27 cellular contexts compared by ENCODE assay signal in the genomic region with DNA sequence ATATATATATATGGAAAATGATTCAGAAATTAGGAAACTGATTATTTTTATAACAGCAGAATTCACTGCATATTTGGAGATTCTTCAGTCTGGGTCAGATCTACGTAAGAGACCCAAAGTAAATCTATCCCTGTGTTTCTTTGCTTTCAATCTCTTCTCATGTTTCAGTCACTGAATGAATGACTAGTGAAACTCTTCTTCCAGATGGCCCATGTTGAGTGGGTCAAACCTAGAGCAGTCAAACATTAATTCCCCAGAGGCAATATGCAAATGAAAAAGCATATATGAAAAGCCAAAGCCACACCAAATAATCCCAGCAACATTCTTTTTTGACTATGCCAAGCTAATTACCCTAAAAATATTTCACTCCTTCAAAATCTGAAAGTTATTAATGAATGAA.
DNase-seq lines count a peak whose midpoint lies in the region; ATAC-seq, FAIRE-seq and TF ChIP-seq lines count a peak whose summit lies in the region.
"Had no signal": no experiment of that assay in that cellular context is flagged by ENCODE, and none has a peak within 500 bp of the region (broad histone marks: within the 10 kb centered on the region; RNA-seq: fewer than 3 reads in every experiment).

No MANE protein-coding gene starts in this region.

- no peaks in the 10 kb centered on the region for H3K36me3 Mint-ChIP-seq in activated T-cell treated with anti-CD3 and anti-CD28 coated beads, Interleukin-2, amount 50 U/mL, for 24 hours (ENCODE audit: low read depth)

- H3K36me3 ChIP-seq in osteoblast (ENCODE audit: insufficient read depth, low read length) = no peaks in the 10 kb centered on the region
- H3K36me3 ChIP-seq: BLaER1, Peyer's patch, right lobe of liver had no signal

- no peak overlapping the region for H3K27ac Mint-ChIP-seq in activated T-cell treated with anti-CD3 and anti-CD28 coated beads, Interleukin-2, amount 50 U/mL, for 24 hours
- H3K27ac Mint-ChIP-seq: HFFc6 had no signal

- H3K27me3 Mint-ChIP-seq in activated T-cell treated with anti-CD3 and anti-CD28 coated beads, Interleukin-2, amount 50 U/mL, for 24 hours = no peaks in the 10 kb centered on the region
- H3K27me3 Mint-ChIP-seq: central memory CD8-positive, alpha-beta T cell had no signal

- H2AFZ ChIP-seq in osteoblast (ENCODE audit: low read length) = no peak overlapping the region
- H2AFZ ChIP-seq: GM23248 had no signal

- ATAC-seq in GM19452 (IDR thresholded peaks at IDR 0.05; ENCODE audit: unreplicated experiment) (peak; percentile 83), HG03066 (IDR thresholded peaks at IDR 0.05; ENCODE audit: low read depth, unreplicated experiment) (peak; percentile 67)
- ATAC-seq: right lobe of liver had no signal

- no peaks in the 10 kb centered on the region for H4K20me1 ChIP-seq in osteoblast (ENCODE audit: insufficient read depth, low read length)
- H4K20me1 ChIP-seq: BLaER1 had no signal

- H3K79me2 ChIP-seq in osteoblast (ENCODE audit: insufficient read depth, low read length) = no peaks in the 10 kb centered on the region

- H3K4me2 ChIP-seq in osteoblast (ENCODE audit: insufficient read depth, low read length) = no peak overlapping the region
- H3K4me2 ChIP-seq: BLaER1 had no signal

- no peaks in the 10 kb centered on the region for H3K9me3 Mint-ChIP-seq in activated T-cell treated with anti-CD3 and anti-CD28 coated beads, Interleukin-2, amount 50 U/mL, for 24 hours
- H3K9me3 Mint-ChIP-seq: HFFc6 had no signal

- no peak overlapping the region for H3K4me3 Mint-ChIP-seq in activated T-cell treated with anti-CD3 and anti-CD28 coated beads, Interleukin-2, amount 50 U/mL, for 24 hours
- H3K4me3 Mint-ChIP-seq: central memory CD8-positive, alpha-beta T cell; HFFc6; neural crest cell had no signal

- H3K4me3 ChIP-seq in dorsolateral prefrontal cortex (no peak overlapping the region), osteoblast (ENCODE audit: insufficient read depth, low read length) (no peak overlapping the region)
- H3K4me3 ChIP-seq: BLaER1, GM23248, Peyer's patch, right lobe of liver had no signal

- H3K4me1 ChIP-seq in osteoblast (ENCODE audit: insufficient read depth, low read length) = no peaks in the 10 kb centered on the region
- H3K4me1 ChIP-seq: BLaER1, Peyer's patch, right lobe of liver had no signal

- TF ChIP-seq CTCF in dorsolateral prefrontal cortex (IDR thresholded peaks at IDR 0.05 in 54 of 56, conservative IDR thresholded peaks at IDR 0.05 in 2 of 56; ENCODE audit: low read depth in 1 of 56, partially characterized antibody in 56 of 56) (no peak), osteoblast (IDR thresholded peaks at IDR 0.05; ENCODE audit: extremely low read depth, low read depth, low read length) (no peak)

- peak; percentile 2 for DNase-seq in GM18507 (ENCODE audit: extremely low spot score, insufficient read length, low read depth)
- DNase-seq in NAMALWA (ENCODE audit: low spot score) = peak; percentile 15
- DNase-seq in activated CD4-positive, CD25-positive, alpha-beta regulatory T cell (lab: John Stamatoyannopoulos, UW) = no peak
- no peak for DNase-seq in dorsolateral prefrontal cortex
- no peak for DNase-seq in activated T-cell treated with anti-CD3 and anti-CD28 coated beads, Interleukin-2, amount 50 U/mL, for 24 hours
- DNase-seq in osteoblast (ENCODE audit: insufficient read length, low spot score, missing footprints) = no peak
- DNase-seq: activated CD4-positive, alpha-beta T cell treated with anti-CD3 and anti-CD28 coated beads, Interleukin-2, amount 50 U/mL, for 48 hours; activated gamma-delta T cell; DND-41; glutamatergic neuron; GM23248; HFFc6; KG1; MM.1S; NCI-H1436; NCI-H2107; NCI-H510A treated with DMSO at 0.1 percent for 48 hours; Peyer's patch; right lobe of liver; stimulated activated CD4-positive, alpha-beta T cell treated with anti-CD3 and anti-CD28 coated beads, Interleukin-12 subunit alpha, Interleukin-12 subunit beta, amount 100 ng/mL, for 4 hours; stimulated activated CD4-positive, alpha-beta T cell treated with anti-CD3 and anti-CD28 coated beads, Interleukin-4, amount 100 ng/mL, for 4 hours; stimulated activated naive CD4-positive, alpha-beta T cell had no signal

- no peak for FAIRE-seq in GM18507 (lab: Jason Lieb, UNC)

- no peaks in the 10 kb centered on the region for H3K9me3 ChIP-seq in osteoblast (ENCODE audit: low read depth, low read length)
- H3K9me3 ChIP-seq: BLaER1, Peyer's patch, right lobe of liver had no signal

- H3K27me3 ChIP-seq in dorsolateral prefrontal cortex (no peaks in the 10 kb centered on the region), osteoblast (ENCODE audit: insufficient read depth, low read length) (no peaks in the 10 kb centered on the region)
- H3K27me3 ChIP-seq: BLaER1, Peyer's patch, right lobe of liver had no signal

- H3K27ac ChIP-seq in dorsolateral prefrontal cortex (no peak overlapping the region), osteoblast (ENCODE audit: low read depth, low read length) (no peak overlapping the region)
- H3K27ac ChIP-seq: BLaER1, GM23248, Peyer's patch, right lobe of liver had no signal

- H3K4me1 Mint-ChIP-seq in activated T-cell treated with anti-CD3 and anti-CD28 coated beads, Interleukin-2, amount 50 U/mL, for 24 hours (ENCODE audit: low read depth) = no peaks in the 10 kb centered on the region
- H3K4me1 Mint-ChIP-seq: central memory CD8-positive, alpha-beta T cell; neural crest cell had no signal

- intact Hi-C loops in dorsolateral prefrontal cortex (cut with DNase I) = no loop called here

Comparison
In these comparisons a context has a peak if more than half of its experiments do, and no peak if none do; other contexts are left out.
1. DNase-seq: peak in GM18507 (single experiment) and NAMALWA (single experiment); none in activated CD4-positive, CD25-positive, alpha-beta regulatory T cell (0 of 4), dorsolateral prefrontal cortex (0 of 10), activated T-cell treated with anti-CD3 and anti-CD28 coated beads, Interleukin-2, amount 50 U/mL, for 24 hours (single experiment) and osteoblast (single experiment).